In genomic region chr12:45292486-45293195, GRCh38 we compare ENCODE assay signal across 16 cellular contexts.
DNase-seq lines count a peak whose midpoint lies in the region; ATAC-seq, FAIRE-seq and TF ChIP-seq lines count a peak whose summit lies in the region.
"Had no signal": no experiment of that assay in that cellular context is flagged by ENCODE, and none has a peak within 500 bp of the region (broad histone marks: within the 10 kb centered on the region; RNA-seq: fewer than 3 reads in every experiment).

No MANE protein-coding gene starts in this region.

- H3K27ac ChIP-seq in ascending aorta (peak overlapping the region; percentile 69 to 75), heart right ventricle (peak overlapping the region; percentile 66 to 88 (median 80)), sigmoid colon (peak overlapping the region; percentile 78 to 87 (median 82)), PC-9 (no peak overlapping the region)
- H3K27ac ChIP-seq in effector memory CD4-positive, alpha-beta T cell (ENCODE audit: insufficient read depth, low read length, poor library complexity, severe bottlenecking): no peak overlapping the region

- peaks cover 17% of the 10 kb centered on the region; the same call in 1 of the 2 replicates for H3F3A ChIP-seq in PC-9 (ENCODE audit: insufficient read depth, low read depth)

- H3K9me2 ChIP-seq in PC-9 (ENCODE audit: insufficient read depth): no peaks in the 10 kb centered on the region

- H3K27me3 ChIP-seq in ascending aorta (no peaks in the 10 kb centered on the region), heart right ventricle (no peaks in the 10 kb centered on the region), sigmoid colon (no peaks in the 10 kb centered on the region), PC-9 (ENCODE audit: insufficient read depth, low read depth) (no peaks in the 10 kb centered on the region)
- no peaks in the 10 kb centered on the region for H3K27me3 ChIP-seq in effector memory CD4-positive, alpha-beta T cell (replicated peaks; ENCODE audit: control insufficient read depth, insufficient read depth, low read length, poor library complexity, severe bottlenecking)

- ATAC-seq in heart right ventricle: peak; percentile 70 to 92 (median 82)
- ATAC-seq: HepG2; natural killer cell treated with Interleukin-12 subunit alpha and Interleukin-12 subunit beta and Interleukin-15 and Interleukin-18, amount 100 ng/mL, for 72 hours had no signal

- peaks cover 80% of the 10 kb centered on the region for H3K79me2 ChIP-seq in PC-9 (ENCODE audit: low read depth)

- TF ChIP-seq EP300 in sigmoid colon (IDR thresholded peaks at IDR 0.05): peak in 3 of 4 donors; percentile 29 to 66 (median 66)

- no peak overlapping the region for H3K4me2 ChIP-seq in PC-9

- TF ChIP-seq CTCF in ascending aorta (IDR thresholded peaks at IDR 0.05): no peak
- TF ChIP-seq CTCF in heart right ventricle (IDR thresholded peaks at IDR 0.05): no peak
- no peak for TF ChIP-seq CTCF in sigmoid colon (IDR thresholded peaks at IDR 0.05)
- TF ChIP-seq CTCF in PC-9 (conservative IDR thresholded peaks at IDR 0.05): no peak

- CTCF ChIA-PET in PC-9 (lab: Charles Lee): no interaction called here

- intact Hi-C loops in ascending aorta (cut with DNase I): no loop called here
- intact Hi-C loops in heart right ventricle (cut with DNase I): no loop called here
- intact Hi-C loops in sigmoid colon (cut with DNase I): loop anchor here (5.0 kb wide), 3 partner anchors 55 to 435 kb away; partner anchors contain the start of genes ANO6 and ARID2
- intact Hi-C loops in PC-9 (cut with micrococcal nuclease; ENCODE audit: unreplicated experiment): loop anchor here (10.0 kb wide), 1 partner anchor 62 kb away; no protein-coding TSS in a partner anchor

- no TSS peak for BruUV-seq in PC-9 (replicated peaks; lab: Mats Ljungman, UMichigan)

- FAIRE-seq in GM18507 (lab: Jason Lieb, UNC): peak; percentile 15
- FAIRE-seq: HepG2 had no signal

- no peak for TF ChIP-seq POLR2A in sigmoid colon (IDR thresholded peaks at IDR 0.05)

- DNase-seq in GM18507 (ENCODE audit: extremely low spot score, insufficient read length, low read depth): no peak
- peak in 1 of 2 donors; percentile 72 for DNase-seq in ascending aorta (ENCODE audit: low spot score in 2 of 2)
- no peak for DNase-seq in heart right ventricle
- peak; percentile 87 for DNase-seq in sigmoid colon
- DNase-seq in PC-9: no peak
- no peak for DNase-seq in germinal center (ENCODE audit: low spot score)
- DNase-seq in effector memory CD4-positive, alpha-beta T cell: no peak
- no peak for DNase-seq in cerebellar cortex (ENCODE audit: low spot score)
- DNase-seq: activated naive CD4-positive, alpha-beta T cell treated with anti-CD3 and anti-CD28 coated beads, Interleukin-2, amount 50 U/mL, for 16 hours; cortex of kidney; DMS153; immature natural killer cell; NCI-H1930; NK-92 treated with Interleukin-12 subunit alpha and Interleukin-12 subunit beta, amount 100 ng/mL, for 24 hours had no signal

- no peak overlapping the region for H2AFZ ChIP-seq in PC-9

- WGBS in heart right ventricle, 2 donors: 37 to 53% methylated on average over 4 of the region's 4 CpGs
- 80 to 86% methylated on average over 4 of the region's 4 CpGs for WGBS in sigmoid colon, 2 donors

- POLR2A ChIA-PET in PC-9 (lab: Charles Lee; ENCODE audit: unreplicated experiment): no interaction called here

- no peaks in the 10 kb centered on the region for H4K20me1 ChIP-seq in PC-9 (ENCODE audit: insufficient read depth)

- H3K4me1 ChIP-seq in ascending aorta (peaks cover 0 to 26% of the 10 kb centered on the region in 2 donors), heart right ventricle (peaks cover 0 to 54% (median 17%) of the 10 kb centered on the region in 9 donors), sigmoid colon (peaks cover 0 to 59% (median 38%) of the 10 kb centered on the region in 4 donors), PC-9 (replicated peaks; ENCODE audit: insufficient read depth) (peaks cover 31% of the 10 kb centered on the region)
- H3K4me1 ChIP-seq in effector memory CD4-positive, alpha-beta T cell (ENCODE audit: control insufficient read depth, insufficient read depth, low read length, poor library complexity, severe bottlenecking): no peaks in the 10 kb centered on the region

- H3K4me3 ChIP-seq in ascending aorta (peak overlapping the region; percentile 9 to 27), heart right ventricle (peak overlapping the region in 8 of 10 donors; percentile 8 to 41 (median 34)), sigmoid colon (peak overlapping the region in 1 of 4 donors; percentile 11), PC-9 (no peak overlapping the region)
- no peak overlapping the region for H3K4me3 ChIP-seq in effector memory CD4-positive, alpha-beta T cell (ENCODE audit: insufficient read depth, low read depth, low read length, poor library complexity, severe bottlenecking)

- H3K36me3 ChIP-seq in ascending aorta (no peaks in the 10 kb centered on the region), heart right ventricle (no peaks in the 10 kb centered on the region), sigmoid colon (no peaks in the 10 kb centered on the region), PC-9 (ENCODE audit: low read depth) (peaks cover 17% of the 10 kb centered on the region)
- no peaks in the 10 kb centered on the region for H3K36me3 ChIP-seq in effector memory CD4-positive, alpha-beta T cell (ENCODE audit: control insufficient read depth, insufficient read depth, low read length)

- no peaks in the 10 kb centered on the region for H3K9me3 ChIP-seq in ascending aorta
- no peaks in the 10 kb centered on the region for H3K9me3 ChIP-seq in heart right ventricle
- no peaks in the 10 kb centered on the region for H3K9me3 ChIP-seq in sigmoid colon
- peaks cover 3% of the 10 kb centered on the region; the same call in 1 of the 2 replicates for H3K9me3 ChIP-seq in PC-9 (ENCODE audit: insufficient read depth, low read depth)
- no peaks in the 10 kb centered on the region for H3K9me3 ChIP-seq in effector memory CD4-positive, alpha-beta T cell (ENCODE audit: control insufficient read depth, low read length)

Comparison
In these comparisons a context has a peak if more than half of its experiments do, and no peak if none do; other contexts are left out.
1. H3K27ac ChIP-seq: peak in ascending aorta (2 of 2), heart right ventricle (10 of 10) and sigmoid colon (4 of 4); none in PC-9 (single experiment) and effector memory CD4-positive, alpha-beta T cell (single experiment).
2. H3K4me3 ChIP-seq: peak in ascending aorta (2 of 2) and heart right ventricle (8 of 10); none in PC-9 (single experiment) and effector memory CD4-positive, alpha-beta T cell (single experiment).
3. intact Hi-C loops: an anchor here in sigmoid colon (5.0 kb wide) and PC-9 (10.0 kb wide); none called in ascending aorta and heart right ventricle.